In the genomic region with DNA sequence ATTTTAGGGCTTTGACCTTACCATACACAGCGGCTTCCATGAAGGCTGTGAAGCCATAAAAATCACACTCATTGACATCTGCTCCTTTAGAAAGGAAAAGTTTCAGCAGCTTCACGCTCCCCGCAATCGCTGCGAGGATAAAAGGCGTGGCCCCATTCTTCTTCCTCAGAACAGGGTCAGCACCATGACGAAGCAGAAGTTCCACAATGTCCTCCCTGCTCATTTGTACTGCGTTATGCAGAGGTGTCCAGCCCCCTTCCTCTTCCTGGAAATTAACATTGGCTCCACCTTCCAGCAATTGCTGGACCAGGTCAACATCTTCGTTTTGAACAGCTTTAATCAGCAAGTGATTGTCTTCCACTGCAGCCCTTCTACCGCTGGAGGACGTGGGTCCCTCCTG, we compare ENCODE assay signal across 21 cellular contexts.
"Had no signal": no experiment of that assay in that cellular context is flagged by ENCODE, and none has a peak within 500 bp of the region (broad histone marks: within the 10 kb centered on the region; RNA-seq: fewer than 3 reads in every experiment).

No MANE protein-coding gene starts in this region.

- H3K9me3 Mint-ChIP-seq: activated CD4-positive, alpha-beta T cell treated with anti-CD3 and anti-CD28 coated beads, Interleukin-2, amount 10 ng/mL, durations not matched to agents 7 days and 5 days; activated naive CD4-positive, alpha-beta T cell treated with anti-CD3 and anti-CD28 coated beads for 36 hours; activated T-cell treated with anti-CD3 and anti-CD28 coated beads, Interleukin-2, amount 50 U/mL, for 24 hours; endodermal cell had no signal

- DNase-seq: activated CD4-positive, alpha-beta T cell treated with anti-CD3 and anti-CD28 coated beads, Interleukin-2, amount 10 ng/mL, durations not matched to agents 7 days and 5 days; activated CD8-positive, alpha-beta T cell treated with anti-CD3 and anti-CD28 coated beads, Interleukin-2, amount 10 ng/mL, durations not matched to agents 7 days and 5 days; activated naive CD4-positive, alpha-beta T cell treated with anti-CD3 and anti-CD28 coated beads for 36 hours; activated T-cell treated with anti-CD3 and anti-CD28 coated beads, Interleukin-2, amount 50 U/mL, for 24 hours; cerebellar nuclear complex; endodermal cell; foreskin melanocyte; hypothalamus; lower lobe of right lung; stimulated activated CD4-positive, alpha-beta T cell treated with anti-CD3 and anti-CD28 coated beads, Interleukin-12 subunit alpha, Interleukin-12 subunit beta, amount 100 ng/mL, for 4 hours; stimulated activated CD4-positive, alpha-beta T cell treated with anti-CD3 and anti-CD28 coated beads, Interleukin-1b, Interleukin-23, amount 100 ng/mL, for 48 hours; stimulated activated CD8-positive, alpha-beta memory T cell treated with anti-CD3 and anti-CD28 coated beads, Interleukin-4, amount 100 ng/mL, for 48 hours; stimulated activated naive CD4-positive, alpha-beta T cell treated with Interleukin-2 at 50 U/mL for 16 hours; T-cell; T-helper 9 cell; transverse colon had no signal

- H3K27me3 Mint-ChIP-seq: activated CD4-positive, alpha-beta T cell treated with anti-CD3 and anti-CD28 coated beads, Interleukin-2, amount 10 ng/mL, durations not matched to agents 7 days and 5 days; activated T-cell treated with anti-CD3 and anti-CD28 coated beads, Interleukin-2, amount 50 U/mL, for 24 hours; progenitor cell of endocrine pancreas; T-cell had no signal

- H3K27ac ChIP-seq: breast epithelium, epithelial cell of prostate, lower lobe of right lung, transverse colon had no signal

- H3K9me3 ChIP-seq: breast epithelium, lower lobe of right lung, transverse colon had no signal

- H3K4me3 Mint-ChIP-seq: activated CD4-positive, alpha-beta T cell treated with anti-CD3 and anti-CD28 coated beads, Interleukin-2, amount 10 ng/mL, durations not matched to agents 7 days and 5 days; activated CD8-positive, alpha-beta T cell treated with anti-CD3 and anti-CD28 coated beads, Interleukin-2, amount 10 ng/mL, durations not matched to agents 7 days and 5 days; activated naive CD4-positive, alpha-beta T cell treated with anti-CD3 and anti-CD28 coated beads for 36 hours; activated T-cell treated with anti-CD3 and anti-CD28 coated beads, Interleukin-2, amount 50 U/mL, for 24 hours; endodermal cell; nephron had no signal

- ATAC-seq: activated CD4-positive, CD25-positive, alpha-beta regulatory T cell treated with anti-CD3 and anti-CD28 coated beads, Interleukin-2, amount 50 U/mL, for 24 hours; activated CD8-positive, alpha-beta T cell treated with anti-CD3 and anti-CD28 coated beads, Interleukin-2, amount 10 ng/mL, durations not matched to agents 7 days and 5 days; lower lobe of right lung; T-cell had no signal

- H3K27me3 ChIP-seq: breast epithelium, transverse colon had no signal

- H3K4me3 ChIP-seq: breast epithelium, lower lobe of right lung, transverse colon had no signal

- H3K27ac Mint-ChIP-seq: activated CD4-positive, alpha-beta T cell treated with anti-CD3 and anti-CD28 coated beads, Interleukin-2, amount 10 ng/mL, durations not matched to agents 7 days and 5 days; activated CD8-positive, alpha-beta T cell treated with anti-CD3 and anti-CD28 coated beads, Interleukin-2, amount 10 ng/mL, durations not matched to agents 7 days and 5 days; activated naive CD4-positive, alpha-beta T cell treated with anti-CD3 and anti-CD28 coated beads for 36 hours; activated T-cell treated with anti-CD3 and anti-CD28 coated beads, Interleukin-2, amount 50 U/mL, for 24 hours; endodermal cell; nephron; progenitor cell of endocrine pancreas; T-cell had no signal

- H3K36me3 ChIP-seq: breast epithelium had no signal
